9 cellular contexts compared by ENCODE assay signal in genomic region chr2:70767699-70768584, GRCh38. TPM values are rescaled to one million over a fixed set of nuclear protein-coding genes. Genes with fewer than 3 reads are reported as not detected.
DNase-seq lines count a peak whose midpoint lies in the region; ATAC-seq and TF ChIP-seq lines count a peak whose summit lies in the region.
"Had no signal": no experiment of that assay in that cellular context is flagged by ENCODE, and none has a peak within 500 bp of the region (broad histone marks: within the 10 kb centered on the region; RNA-seq: fewer than 3 reads in every experiment).

Gene ADD2 (minus strand): TSS chr2:70768200. CDS start chr2:70706408, 61,792 bp downstream.

- H3K4me1 ChIP-seq in KMS-11 (ENCODE audit: low read depth, poor library complexity, severe bottlenecking) (peaks cover 60% of the 10 kb centered on the region), left lung (peaks cover 6 to 18% of the 10 kb centered on the region in 2 donors)

- DNase-seq in DMS114 treated with DMSO at 0.1 percent for 48 hours (lab: John Stamatoyannopoulos, UW; ENCODE audit: unreplicated experiment) = peak; percentile 15
- peak in 28 of 34 experiments; percentile 6 to 54 (median 30) for DNase-seq in T-cell
- DNase-seq in cerebellar cortex (ENCODE audit: low spot score) = peak; percentile 81
- peak in 1 of 2 donors; percentile 70 for DNase-seq in left lung
- DNase-seq in stimulated activated CD4-positive, alpha-beta T cell treated with anti-CD3 and anti-CD28 coated beads, TNF-alpha, amount 100 ng/mL, for 1 hour (ENCODE audit: low read depth in 3 of 3, low spot score in 1 of 3) = peak in 2 of 3 donors; percentile 7 to 28
- no peak for DNase-seq in KG1 (lab: John Stamatoyannopoulos, UW)

- intact Hi-C loops in left lung (cut with DNase I) = no loop called here

- H3K9me3 Mint-ChIP-seq in T-cell = no peaks in the 10 kb centered on the region

- TF ChIP-seq CTCF in KMS-11 (conservative IDR thresholded peaks at IDR 0.05; ENCODE audit: low read depth, low read length) (no peak; the same call in 1 of the 2 replicates), left lung (IDR thresholded peaks at IDR 0.05) (peak in 1 of 2 donors; percentile 15)

- H3K79me2 ChIP-seq in KMS-11 (ENCODE audit: insufficient read depth, low read depth) = peaks cover 39% of the 10 kb centered on the region; the same call in 1 of the 2 replicates

- H3K9ac ChIP-seq in KMS-11 = peak within 1 kb of the TSS; percentile 93

- peak; percentile 75 to 81 (median 76) for ATAC-seq in T-cell (replicated peaks in 1 of 4)
- ATAC-seq in left lung = peak; percentile 86
- ATAC-seq in GM18519 (IDR thresholded peaks at IDR 0.05; ENCODE audit: low FRiP score, unreplicated experiment) = no peak

- H4K20me1 ChIP-seq in KMS-11 (ENCODE audit: insufficient read depth) = no peaks in the 10 kb centered on the region

- POLR2A ChIA-PET in T-cell (lab: Charles Lee) = interaction anchor here in 1 of 2 donors (0.7 kb wide), 1 partner anchor 467 kb away, joined by 3 read pairs; no protein-coding TSS in a partner anchor

- H3K27me3 Mint-ChIP-seq in T-cell = peaks cover 29 to 65% of the 10 kb centered on the region in 2 donors

- no peaks in the 10 kb centered on the region for H3K36me3 Mint-ChIP-seq in T-cell

- CTCF ChIA-PET in T-cell (lab: Charles Lee) = interaction anchor here (0.6 to 1.3 kb wide), 4 partner anchors 17 to 42 kb away, joined by 3 to 4 read pairs (median 4); no protein-coding TSS in a partner anchor

- H3K36me3 ChIP-seq in KMS-11 (ENCODE audit: insufficient read depth) (no peaks in the 10 kb centered on the region), left lung (no peaks in the 10 kb centered on the region)

- peak within 1 kb of the TSS in 1 of 2 donors; percentile 58 for H3K27ac Mint-ChIP-seq in T-cell

- H3K4me2 ChIP-seq in KMS-11 = peak within 1 kb of the TSS; percentile 93

- peak within 1 kb of the TSS; percentile 91 for H2AFZ ChIP-seq in KMS-11 (ENCODE audit: low read depth)

- H3K4me3 Mint-ChIP-seq in T-cell = peak within 1 kb of the TSS; percentile 81 to 86 (median 83)

- peak within 1 kb of the TSS; percentile 83 for H3K27ac ChIP-seq in KMS-11
- no peak within 1 kb of the TSS for H3K27ac ChIP-seq in left lung

- H3K4me1 Mint-ChIP-seq in T-cell = peaks cover 10 to 16% (median 15%) of the 10 kb centered on the region in 3 donors

- no peaks in the 10 kb centered on the region for H3K9me3 ChIP-seq in left lung

- H3K27me3 ChIP-seq in KMS-11 (ENCODE audit: insufficient read depth, low read depth) = no peaks in the 10 kb centered on the region
- H3K27me3 ChIP-seq in left lung = peaks cover 31 to 94% of the 10 kb centered on the region in 2 donors

- H3K4me3 ChIP-seq in KMS-11 (IDR thresholded peaks at IDR 0.05; ENCODE audit: insufficient read depth, low read depth, low read length) (peak within 1 kb of the TSS; percentile 80), left lung (peak within 1 kb of the TSS; percentile 24 to 26)

RNA-seq across cellular contexts. Expression of gene ADD2, which starts in this region (rescaled TPM):
- total RNA-seq in T-cell (1 to 10 TPM; 4.7 to 7.9 (median 7.1) TPM), left lung (10 to 100 TPM in 1 of 2 donors, under 1 TPM in 1; 0.92 to 12.2 TPM)
- total RNA-seq: LHCN-M2 had no signal
